ENCODE assay signal across 9 cellular contexts in genomic region chr10:89029785-89030437, GRCh38.
DNase-seq lines count a peak whose midpoint lies in the region; ATAC-seq, FAIRE-seq and TF ChIP-seq lines count a peak whose summit lies in the region.
"Had no signal": no experiment of that assay in that cellular context is flagged by ENCODE, and none has a peak within 500 bp of the region (broad histone marks: within the 10 kb centered on the region; RNA-seq: fewer than 3 reads in every experiment).

No MANE protein-coding gene starts in this region.

- no peak overlapping the region for H3K4me3 Mint-ChIP-seq in activated T-cell treated with anti-CD3 and anti-CD28 coated beads, Interleukin-2, amount 50 U/mL, for 24 hours
- no peak overlapping the region for H3K4me3 Mint-ChIP-seq in nephron progenitor cell
- no peak overlapping the region for H3K4me3 Mint-ChIP-seq in stimulated activated naive B cell treated with anti-CD40 and anti-IgM and Interleukin-4, amounts not matched to agents 10 μg/mL and 1 μg/mL and 100 μg/mL, for 72 hours
- H3K4me3 Mint-ChIP-seq: T-helper 1 cell treated with Interleukin-12 subunit alpha and Interleukin-12 subunit beta and Interleukin-4 antibody, amounts not matched to agents 30 μg/mL and 1 μg/mL, for 36 hours had no signal

- no peaks in the 10 kb centered on the region for H3K27me3 Mint-ChIP-seq in activated T-cell treated with anti-CD3 and anti-CD28 coated beads, Interleukin-2, amount 50 U/mL, for 24 hours
- peaks cover 7% of the 10 kb centered on the region for H3K27me3 Mint-ChIP-seq in nephron progenitor cell (ENCODE audit: low read depth, poor library complexity)
- no peaks in the 10 kb centered on the region for H3K27me3 Mint-ChIP-seq in stimulated activated naive B cell treated with anti-CD40 and anti-IgM and Interleukin-4, amounts not matched to agents 10 μg/mL and 1 μg/mL and 100 μg/mL, for 72 hours

- FAIRE-seq in HTR-8/SVneo (lab: Jason Lieb, UNC): peak; percentile 9

- no peaks in the 10 kb centered on the region for H3K36me3 Mint-ChIP-seq in activated T-cell treated with anti-CD3 and anti-CD28 coated beads, Interleukin-2, amount 50 U/mL, for 24 hours (ENCODE audit: low read depth)
- no peaks in the 10 kb centered on the region for H3K36me3 Mint-ChIP-seq in nephron progenitor cell (ENCODE audit: low read depth)
- no peaks in the 10 kb centered on the region for H3K36me3 Mint-ChIP-seq in stimulated activated naive B cell treated with anti-CD40 and anti-IgM and Interleukin-4, amounts not matched to agents 10 μg/mL and 1 μg/mL and 100 μg/mL, for 72 hours

- ATAC-seq in stimulated activated naive B cell treated with anti-CD40 and anti-IgM and Interleukin-4, amounts not matched to agents 10 μg/mL and 1 μg/mL and 100 μg/mL, for 72 hours (replicated peaks): peak; percentile 47 to 57
- ATAC-seq in HG03175 (IDR thresholded peaks at IDR 0.05; ENCODE audit: unreplicated experiment): no peak

- peaks cover 42% of the 10 kb centered on the region for H3K4me1 Mint-ChIP-seq in activated T-cell treated with anti-CD3 and anti-CD28 coated beads, Interleukin-2, amount 50 U/mL, for 24 hours (ENCODE audit: low read depth)
- H3K4me1 Mint-ChIP-seq in nephron progenitor cell: no peaks in the 10 kb centered on the region
- H3K4me1 Mint-ChIP-seq in stimulated activated naive B cell treated with anti-CD40 and anti-IgM and Interleukin-4, amounts not matched to agents 10 μg/mL and 1 μg/mL and 100 μg/mL, for 72 hours: peaks cover 20 to 34% of the 10 kb centered on the region in 2 donors

- H3K4me3 ChIP-seq in fibroblast of mammary gland (ENCODE audit: control insufficient read depth, low read depth, low read length): no peak overlapping the region

- peak overlapping the region; percentile 16 for H3K27ac Mint-ChIP-seq in activated T-cell treated with anti-CD3 and anti-CD28 coated beads, Interleukin-2, amount 50 U/mL, for 24 hours
- no peak overlapping the region for H3K27ac Mint-ChIP-seq in nephron progenitor cell
- no peak overlapping the region for H3K27ac Mint-ChIP-seq in stimulated activated naive B cell treated with anti-CD40 and anti-IgM and Interleukin-4, amounts not matched to agents 10 μg/mL and 1 μg/mL and 100 μg/mL, for 72 hours
- H3K27ac Mint-ChIP-seq: T-helper 1 cell treated with Interleukin-12 subunit alpha and Interleukin-12 subunit beta and Interleukin-4 antibody, amounts not matched to agents 30 μg/mL and 1 μg/mL, for 36 hours had no signal

- DNase-seq in COR-L47 (lab: John Stamatoyannopoulos, UW): peak; percentile 24
- peak; percentile 37 for DNase-seq in HTR-8/SVneo (ENCODE audit: insufficient read length, low spot score)
- DNase-seq in OCI-M2 (lab: John Stamatoyannopoulos, UW; ENCODE audit: unreplicated experiment): peak; percentile 31
- peak; percentile 68 for DNase-seq in activated T-cell treated with anti-CD3 and anti-CD28 coated beads, Interleukin-2, amount 50 U/mL, for 24 hours
- DNase-seq in fibroblast of mammary gland (ENCODE audit: low read depth): peak; percentile 86
- peak; percentile 70 for DNase-seq in nephron progenitor cell
- peak; percentile 53 for DNase-seq in stimulated activated naive B cell treated with anti-CD40 and anti-IgM and Interleukin-4, amounts not matched to agents 10 μg/mL and 1 μg/mL and 100 μg/mL, for 72 hours

- peak; percentile 90 for TF ChIP-seq CTCF in fibroblast of mammary gland (conservative IDR thresholded peaks at IDR 0.05; ENCODE audit: control insufficient read depth, insufficient read depth, low read depth, low read length)
- TF ChIP-seq CTCF in nephron progenitor cell (IDR thresholded peaks at IDR 0.05): peak; percentile 82

- H3K9me3 Mint-ChIP-seq in activated T-cell treated with anti-CD3 and anti-CD28 coated beads, Interleukin-2, amount 50 U/mL, for 24 hours: no peaks in the 10 kb centered on the region
- no peaks in the 10 kb centered on the region for H3K9me3 Mint-ChIP-seq in nephron progenitor cell
- no peaks in the 10 kb centered on the region for H3K9me3 Mint-ChIP-seq in stimulated activated naive B cell treated with anti-CD40 and anti-IgM and Interleukin-4, amounts not matched to agents 10 μg/mL and 1 μg/mL and 100 μg/mL, for 72 hours
- H3K9me3 Mint-ChIP-seq: T-helper 1 cell treated with Interleukin-12 subunit alpha and Interleukin-12 subunit beta and Interleukin-4 antibody, amounts not matched to agents 30 μg/mL and 1 μg/mL, for 36 hours had no signal

Comparison
In these comparisons a context has a peak if more than half of its experiments do, and no peak if none do; other contexts are left out.
1. DNase-seq: peak in every context shown above with its lines; median percentile 86 in fibroblast of mammary gland; 70 in nephron progenitor cell; 68 in activated T-cell treated with anti-CD3 and anti-CD28 coated beads, Interleukin-2, amount 50 U/mL, for 24 hours; 53 in stimulated activated naive B cell treated with anti-CD40 and anti-IgM and Interleukin-4, amounts not matched to agents 10 μg/mL and 1 μg/mL and 100 μg/mL, for 72 hours; 37 in HTR-8/SVneo; 31 in OCI-M2; 24 in COR-L47.